In genomic region chr2:222734690-222735014, GRCh38 we compare ENCODE assay signal across 10 cellular contexts.
DNase-seq lines count a peak whose midpoint lies in the region; ATAC-seq, FAIRE-seq and TF ChIP-seq lines count a peak whose summit lies in the region.
"Had no signal": no experiment of that assay in that cellular context is flagged by ENCODE, and none has a peak within 500 bp of the region (broad histone marks: within the 10 kb centered on the region; RNA-seq: fewer than 3 reads in every experiment).

No MANE protein-coding gene starts in this region.

- peak overlapping the region; percentile 44 for H2AFZ ChIP-seq in HepG2 (ENCODE audit: low read length)

- peaks cover 87% of the 10 kb centered on the region for H3K4me1 ChIP-seq in HepG2 (ENCODE audit: insufficient read depth, low read length)
- no peaks in the 10 kb centered on the region for H3K4me1 ChIP-seq in right lobe of liver
- H3K4me1 ChIP-seq in aorta (ENCODE audit: control insufficient read depth in 1 of 2, insufficient read depth in 2 of 2, low read length in 2 of 2) = peaks cover 11 to 15% of the 10 kb centered on the region in 2 donors

- FAIRE-seq in HepG2 (lab: Jason Lieb, UNC) = no peak

- intact Hi-C loops in HepG2 (cut with micrococcal nuclease; ENCODE audit: unreplicated experiment) (loop anchor here (1.0 kb wide), 3 partner anchors 25 to 169 kb away; no protein-coding TSS in a partner anchor), right lobe of liver (cut with DNase I) (no loop called here), aorta (cut with DNase I) (no loop called here)
- intact Hi-C loops in activated naive CD4-positive, alpha-beta T cell treated with anti-CD3 and anti-CD28 coated beads for 36 hours (cut with micrococcal nuclease) = no loop called here

- H3K36me3 Mint-ChIP-seq in effector memory CD8-positive, alpha-beta T cell (ENCODE audit: insufficient read depth) = peaks cover 3% of the 10 kb centered on the region
- H3K36me3 Mint-ChIP-seq in activated naive CD4-positive, alpha-beta T cell treated with anti-CD3 and anti-CD28 coated beads for 36 hours (ENCODE audit: low read depth) = no peaks in the 10 kb centered on the region

- in situ Hi-C loops in HepG2 (cut with HindIII; ENCODE audit: extremely low pct_ligation_motif_present, low pct_unique_long_range_greater_than_20kb) = no loop called here

- H3K9ac ChIP-seq in HepG2 (ENCODE audit: insufficient read depth, low read depth, low read length) = peak overlapping the region; percentile 69

- TF ChIP-seq CTCF in HepG2 (CRISPR knock-in tag; IDR thresholded peaks at IDR 0.05) = no peak
- no peak for TF ChIP-seq CTCF in right lobe of liver (IDR thresholded peaks at IDR 0.05)

- ATAC-seq in HepG2 (peak; percentile 33), right lobe of liver (no peak), HG02610 (IDR thresholded peaks at IDR 0.05; ENCODE audit: unreplicated experiment) (peak; percentile 78), HG03520 (IDR thresholded peaks at IDR 0.05; ENCODE audit: unreplicated experiment) (peak; percentile 78), aorta (ENCODE audit: low FRiP score) (no peak)
- ATAC-seq in effector memory CD8-positive, alpha-beta T cell (replicated peaks) = no peak

- no peaks in the 10 kb centered on the region for H3K4me1 Mint-ChIP-seq in effector memory CD8-positive, alpha-beta T cell (ENCODE audit: low read depth in 2 of 2)
- no peaks in the 10 kb centered on the region for H3K4me1 Mint-ChIP-seq in activated naive CD4-positive, alpha-beta T cell treated with anti-CD3 and anti-CD28 coated beads for 36 hours (ENCODE audit: low read depth)

- H3K4me3 ChIP-seq in HepG2 (replicated peaks in 1 of 3; ENCODE audit: insufficient read depth in 1 of 3, low read depth in 2 of 3, low read length in 3 of 3) = no peak overlapping the region; a peak in 1 of 6 replicates
- H3K4me3 ChIP-seq in right lobe of liver = no peak overlapping the region
- no peak overlapping the region for H3K4me3 ChIP-seq in aorta (ENCODE audit: low read length in 2 of 2)

- peaks cover 32 to 51% of the 10 kb centered on the region in 2 donors for H3K27me3 Mint-ChIP-seq in effector memory CD8-positive, alpha-beta T cell
- peaks cover 41% of the 10 kb centered on the region for H3K27me3 Mint-ChIP-seq in activated naive CD4-positive, alpha-beta T cell treated with anti-CD3 and anti-CD28 coated beads for 36 hours (ENCODE audit: low read depth)

- H3K9me3 Mint-ChIP-seq in effector memory CD8-positive, alpha-beta T cell = no peaks in the 10 kb centered on the region
- H3K9me3 Mint-ChIP-seq in activated naive CD4-positive, alpha-beta T cell treated with anti-CD3 and anti-CD28 coated beads for 36 hours = no peaks in the 10 kb centered on the region

- TF ChIP-seq RAD21 in HepG2 (CRISPR knock-in tag; IDR thresholded peaks at IDR 0.05) = no peak

- no peak overlapping the region for H3K27ac Mint-ChIP-seq in effector memory CD8-positive, alpha-beta T cell
- no peak overlapping the region for H3K27ac Mint-ChIP-seq in activated naive CD4-positive, alpha-beta T cell treated with anti-CD3 and anti-CD28 coated beads for 36 hours

- H3K79me2 ChIP-seq in HepG2 (ENCODE audit: insufficient read depth, low read length) = no peaks in the 10 kb centered on the region

- 89% methylated on average over 1 of the region's 1 CpG for WGBS in HepG2 (ENCODE audit: low lambda C conversion rate)
- 92% methylated on average over 1 of the region's 1 CpG for WGBS in right lobe of liver (ENCODE audit: insufficient coverage, low coverage, low lambda C conversion rate, missing lambda C conversion rate)
- WGBS in aorta, 2 donors = 26 to 31% methylated on average over 1 of the region's 1 CpG

- no peak for TF ChIP-seq POLR2A in HepG2 (IDR thresholded peaks at IDR 0.05; ENCODE audit: insufficient read depth in 1 of 2, low read depth in 2 of 2, low read length in 2 of 2)
- TF ChIP-seq POLR2A in right lobe of liver (IDR thresholded peaks at IDR 0.05) = no peak

- H3K4me2 ChIP-seq in HepG2 (ENCODE audit: low read depth, low read length) = peak overlapping the region; percentile 64

- H4K20me1 ChIP-seq in HepG2 (ENCODE audit: insufficient read depth, low read length) = no peaks in the 10 kb centered on the region

- H3K9me3 ChIP-seq in HepG2 (ENCODE audit: low read length) = no peaks in the 10 kb centered on the region
- no peaks in the 10 kb centered on the region for H3K9me3 ChIP-seq in right lobe of liver
- no peaks in the 10 kb centered on the region for H3K9me3 ChIP-seq in aorta (ENCODE audit: control insufficient read depth, low read length)

- no TSS peak for BruUV-seq in HepG2 (replicated peaks; lab: Mats Ljungman, UMichigan)

- TF ChIP-seq EP300 in HepG2 (IDR thresholded peaks at IDR 0.05; ENCODE audit: low read depth in 2 of 2, low read length in 2 of 2) (no peak), HepG2 (CRISPR knock-in tag; IDR thresholded peaks at IDR 0.05; ENCODE audit: borderline replicate concordance) (no peak)

- H3K27ac ChIP-seq in HepG2 (ENCODE audit: extremely low read length, insufficient read depth, low read length) (peak overlapping the region; percentile 87), right lobe of liver (no peak overlapping the region), aorta (ENCODE audit: low read depth in 1 of 2, low read length in 2 of 2) (peak overlapping the region; percentile 73 to 97)

- peak; percentile 49 for DNase-seq in HepG2 (ENCODE audit: low spot score)
- no peak for DNase-seq in right lobe of liver
- DNase-seq in aorta = no peak
- DNase-seq in SKM-1 (lab: John Stamatoyannopoulos, UW; ENCODE audit: unreplicated experiment) = no peak
- DNase-seq in effector memory CD8-positive, alpha-beta T cell = no peak
- no peak for DNase-seq in activated naive CD4-positive, alpha-beta T cell treated with anti-CD3 and anti-CD28 coated beads for 36 hours
- DNase-seq: Kasumi-1, midbrain had no signal

- CTCF ChIA-PET in HepG2 (lab: Yijun Ruan, JAX; ENCODE audit: low intra/inter-chr PET ratio, low total read pairs) = no interaction called here
- CTCF ChIA-PET in activated naive CD4-positive, alpha-beta T cell treated with anti-CD3 and anti-CD28 coated beads for 36 hours (lab: Charles Lee) = interaction anchor here (0.9 kb wide), 1 partner anchor 27 kb away, joined by 3 read pairs; no protein-coding TSS in a partner anchor

- no peaks in the 10 kb centered on the region for H3K36me3 ChIP-seq in HepG2 (replicated peaks in 1 of 2; ENCODE audit: control insufficient read depth in 1 of 2, insufficient read depth in 2 of 2, low read length in 2 of 2)
- no peaks in the 10 kb centered on the region for H3K36me3 ChIP-seq in right lobe of liver
- H3K36me3 ChIP-seq in aorta (ENCODE audit: control insufficient read depth in 1 of 2, insufficient read depth in 2 of 2, low read length in 1 of 2) = no peaks in the 10 kb centered on the region

- H3K4me3 Mint-ChIP-seq in effector memory CD8-positive, alpha-beta T cell = no peak overlapping the region
- no peak overlapping the region for H3K4me3 Mint-ChIP-seq in activated naive CD4-positive, alpha-beta T cell treated with anti-CD3 and anti-CD28 coated beads for 36 hours

- POLR2A ChIA-PET in HepG2 (lab: Yijun Ruan, JAX) = interaction anchor here (1.0 to 2.9 kb wide), 13 partner anchors 11 to 172 kb away, joined by 3 to 23 read pairs (median 4); no protein-coding TSS in a partner anchor

- H3K27me3 ChIP-seq in HepG2 (ENCODE audit: control insufficient read depth in 1 of 2, insufficient read depth in 2 of 2, low read length in 2 of 2) (no peaks in the 10 kb centered on the region), right lobe of liver (no peaks in the 10 kb centered on the region), aorta (ENCODE audit: control insufficient read depth in 1 of 2, insufficient read depth in 2 of 2, low read length in 1 of 2) (no peaks in the 10 kb centered on the region)

TF ChIP-seq in HepG2, 621 proteins besides CTCF, POLR2A, EP300 and RAD21 (continues in another document):
- TF ChIP-seq HMGA1 (CRISPR knock-in tag; conservative IDR thresholded peaks at IDR 0.05) = no peak
- TF ChIP-seq CCDC6 (CRISPR knock-in tag; IDR thresholded peaks at IDR 0.05) = no peak
- TF ChIP-seq CBX1 (IDR thresholded peaks at IDR 0.05; ENCODE audit: low read depth) = no peak
- TF ChIP-seq ZNF33B (CRISPR knock-in tag; IDR thresholded peaks at IDR 0.05) = 0 out of 2 replicates have a peak, but pooled peaks have one; percentile 16
- no peak for TF ChIP-seq SOX13 (IDR thresholded peaks at IDR 0.05)
- 0 out of 4 replicates have a peak, but pooled peaks of 1 of the 2 experiments have one; percentile 24 for TF ChIP-seq SOX13 (CRISPR knock-in tag; conservative IDR thresholded peaks at IDR 0.05 in 1 of 2, IDR thresholded peaks at IDR 0.05 in 1 of 2)
- no peak for TF ChIP-seq WIZ (CRISPR knock-in tag; IDR thresholded peaks at IDR 0.05)
- TF ChIP-seq DR1 (CRISPR knock-in tag; IDR thresholded peaks at IDR 0.05) = no peak
- TF ChIP-seq ZNF292 (CRISPR knock-in tag; IDR thresholded peaks at IDR 0.05; ENCODE audit: borderline replicate concordance, low read depth) = no peak
- no peak for TF ChIP-seq DDIT3 (CRISPR knock-in tag; IDR thresholded peaks at IDR 0.05)
- TF ChIP-seq RARA (CRISPR knock-in tag; IDR thresholded peaks at IDR 0.05) = peak; percentile 53
- no peak for TF ChIP-seq ZKSCAN5 (CRISPR knock-in tag; IDR thresholded peaks at IDR 0.05)
- no peak for TF ChIP-seq ZNF121 (CRISPR knock-in tag; IDR thresholded peaks at IDR 0.05)
- no peak for TF ChIP-seq GPN1 (CRISPR knock-in tag; IDR thresholded peaks at IDR 0.05; ENCODE audit: borderline replicate concordance)
- TF ChIP-seq ZNF569 (CRISPR knock-in tag; IDR thresholded peaks at IDR 0.05; ENCODE audit: borderline replicate concordance) = no peak
- TF ChIP-seq NFATC3 (CRISPR knock-in tag; IDR thresholded peaks at IDR 0.05) = no peak
- TF ChIP-seq ZNF546 (CRISPR knock-in tag; conservative IDR thresholded peaks at IDR 0.05) = 0 out of 2 replicates have a peak, but pooled peaks have one; percentile 19
- TF ChIP-seq ZNF441 (CRISPR knock-in tag; IDR thresholded peaks at IDR 0.05; ENCODE audit: borderline replicate concordance) = peak; percentile 31; the same call in 1 of the 2 replicates

Comparison
In these comparisons a context has a peak if more than half of its experiments do, and no peak if none do; other contexts are left out.
1. ATAC-seq: peak in HepG2 (single experiment), HG02610 (single experiment) and HG03520 (single experiment); none in right lobe of liver (0 of 4), aorta (single experiment) and effector memory CD8-positive, alpha-beta T cell (single experiment).
2. H3K27ac ChIP-seq: peak in HepG2 (single experiment) and aorta (2 of 2); none in right lobe of liver (0 of 3).